Comparison of ENCODE assay signal across 35 cellular contexts in genomic region chr14:74213907-74214803, GRCh38. TPM values are rescaled to one million over a fixed set of nuclear protein-coding genes. Genes with fewer than 3 reads are reported as not detected.
"Had no signal": no experiment of that assay in that cellular context is flagged by ENCODE, and none has a peak within 500 bp of the region (broad histone marks: within the 10 kb centered on the region; RNA-seq: fewer than 3 reads in every experiment).

No MANE protein-coding gene starts in this region.

- H3K27ac Mint-ChIP-seq: activated naive CD8-positive, alpha-beta T cell; activated T-helper 2 cell treated with anti-CD3 and anti-CD28 coated beads, Interferon-gamma antibody, Interleukin-2, Interleukin-4, amounts not matched to agents 10 μg/mL and 5 μg/mL and 100 μg/mL, durations not matched to agents 14 hours and 24 hours and 36 hours; effector memory CD8-positive, alpha-beta T cell; naive B cell; T-helper 17 cell had no signal

- H3K27me3 ChIP-seq: right atrium auricular region, thyroid gland had no signal

- ATAC-seq: activated T-cell treated with anti-CD3 and anti-CD28 coated beads, Interleukin-2, amount 50 U/mL, for 4 hours; effector memory CD8-positive, alpha-beta T cell; gastrocnemius medialis; left colon; lower lobe of right lung; stimulated activated naive CD8-positive, alpha-beta T cell treated with anti-CD3 and anti-CD28 coated beads, Interleukin-15, Interleukin-2, amounts not matched to agents 100 U/mL and 50 U/mL, for 24 hours; T-helper 17 cell had no signal

- H3K4me3 ChIP-seq: adrenal gland, ascending aorta, esophagus squamous epithelium, gastrocnemius medialis, lower lobe of right lung, prostate gland, right atrium auricular region, thyroid gland had no signal

- H3K36me3 Mint-ChIP-seq: activated naive CD8-positive, alpha-beta T cell; naive B cell had no signal

- H3K36me3 ChIP-seq: adrenal gland, ascending aorta, brain microvascular endothelial cell, esophagus squamous epithelium, gastrocnemius medialis, lower lobe of right lung, prostate gland, right atrium auricular region, thyroid gland had no signal

- H3K4me1 ChIP-seq: adrenal gland, ascending aorta, prostate gland had no signal

- H3K4me1 Mint-ChIP-seq: T-helper 17 cell had no signal

- H3K27ac ChIP-seq: adrenal gland, ascending aorta, brain microvascular endothelial cell, esophagus squamous epithelium, gastrocnemius medialis, lower lobe of right lung, prostate gland, right atrium auricular region, thyroid gland had no signal

- H3K9me3 ChIP-seq: adrenal gland, ascending aorta, esophagus squamous epithelium, gastrocnemius medialis, lower lobe of right lung, prostate gland, right atrium auricular region, thyroid gland had no signal

- DNase-seq: activated CD4-positive, alpha-beta T cell treated with anti-CD3 and anti-CD28 coated beads for 4 hours; activated CD4-positive, alpha-beta T cell treated with anti-CD3 and anti-CD28 coated beads, Interleukin-2, amount 50 U/mL, for 48 hours; activated CD4-positive, CD25-positive, alpha-beta regulatory T cell; activated CD8-positive, alpha-beta memory T cell treated with anti-CD3 and anti-CD28 coated beads, Interleukin-2, amount 50 U/mL, for 48 hours; activated naive CD4-positive, alpha-beta T cell; activated T-cell treated with anti-CD3 and anti-CD28 coated beads, Interleukin-2, amount 50 U/mL, for 4 hours; adrenal gland; brain microvascular endothelial cell; caudate nucleus; effector memory CD8-positive, alpha-beta T cell; esophagus squamous epithelium; gastrocnemius medialis; hypothalamus; islet precursor cell; left colon; lower lobe of right lung; mesendoderm; naive B cell; stimulated activated CD4-positive, alpha-beta T cell treated with anti-CD3 and anti-CD28 coated beads, Interleukin-12 subunit alpha, Interleukin-12 subunit beta, amount 100 ng/mL, for 4 hours; stimulated activated CD4-positive, alpha-beta T cell treated with anti-CD3 and anti-CD28 coated beads, Interleukin-4, amount 100 ng/mL, for 4 hours; stimulated activated naive CD8-positive, alpha-beta T cell treated with anti-CD3 and anti-CD28 coated beads, Interleukin-15, Interleukin-2, amounts not matched to agents 100 U/mL and 50 U/mL, for 24 hours; T-helper 17 cell; thyroid gland had no signal

- H3K9me3 Mint-ChIP-seq: activated T-cell treated with anti-CD3 and anti-CD28 coated beads, Interleukin-2, amount 50 U/mL, for 4 hours; activated T-helper 2 cell treated with anti-CD3 and anti-CD28 coated beads, Interferon-gamma antibody, Interleukin-2, Interleukin-4, amounts not matched to agents 10 μg/mL and 5 μg/mL and 100 μg/mL, durations not matched to agents 14 hours and 24 hours and 36 hours; effector memory CD8-positive, alpha-beta T cell; naive B cell had no signal

- H3K4me3 Mint-ChIP-seq: activated naive CD8-positive, alpha-beta T cell; activated T-cell treated with anti-CD3 and anti-CD28 coated beads, Interleukin-2, amount 50 U/mL, for 4 hours; effector memory CD8-positive, alpha-beta T cell; T-helper 17 cell had no signal

RNA-seq across cellular contexts. Expression of gene VSX2, which starts 25.1 kb away (rescaled TPM):
- total RNA-seq: activated CD8-positive, alpha-beta memory T cell treated with anti-CD3 and anti-CD28 coated beads for 36 hours; activated T-cell treated with anti-CD3 and anti-CD28 coated beads, Interleukin-2, amount 50 U/mL, for 4 hours; activated T-helper 2 cell treated with anti-CD3 and anti-CD28 coated beads, Interferon-gamma antibody, Interleukin-2, Interleukin-4, amounts not matched to agents 10 μg/mL and 5 μg/mL and 100 μg/mL, durations not matched to agents 14 hours and 24 hours and 36 hours; adrenal gland; ascending aorta; dermis microvascular lymphatic vessel endothelial cell; esophagus squamous epithelium; gastrocnemius medialis; left colon; lower lobe of right lung; mucosa of gallbladder; osteocyte; prostate gland; right atrium auricular region; skeletal muscle tissue; subcutaneous adipose tissue; T-helper 17 cell; thyroid gland; urinary bladder had no signal
